ENCODE assay signal across 8 cellular contexts in the genomic region with DNA sequence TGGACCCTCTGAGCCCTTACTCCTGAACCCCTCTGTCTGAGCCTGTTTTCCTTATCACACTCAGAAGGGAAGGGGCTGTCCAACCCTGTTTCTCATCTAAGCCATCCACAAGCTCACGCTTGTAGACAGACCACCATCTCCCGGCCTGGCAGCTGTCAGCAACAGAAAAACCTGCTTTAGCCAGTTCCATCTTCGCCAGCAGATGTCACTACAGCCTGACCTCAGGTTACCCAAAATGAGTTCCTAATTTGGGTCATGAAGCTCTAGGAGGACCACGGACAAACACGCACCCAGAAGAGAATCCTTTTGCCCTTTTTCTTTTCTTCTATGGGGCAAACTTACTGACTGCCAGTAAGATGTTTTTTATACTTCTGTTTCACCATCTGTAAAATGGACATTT.
DNase-seq lines count a peak whose midpoint lies in the region; ATAC-seq and TF ChIP-seq lines count a peak whose summit lies in the region.

No MANE protein-coding gene starts in this region.

- H3K9me2 ChIP-seq in GM23248 (ENCODE audit: insufficient read depth) = no peaks in the 10 kb centered on the region

- no peaks in the 10 kb centered on the region for H3F3A ChIP-seq in GM23248 (ENCODE audit: insufficient read depth)

- H3K27ac ChIP-seq in GM23248 (no peak overlapping the region), left ventricle myocardium inferior (replicated peaks) (no peak overlapping the region)

- TF ChIP-seq CTCF in BE2C (IDR thresholded peaks at IDR 0.05; ENCODE audit: low read depth, low read length) (peak; percentile 59), left ventricle myocardium inferior (IDR thresholded peaks at IDR 0.05; ENCODE audit: borderline replicate concordance) (peak; percentile 63)

- no peaks in the 10 kb centered on the region for H3K9me3 ChIP-seq in BE2C
- H3K9me3 ChIP-seq in GM23248 (ENCODE audit: low read depth) = no peaks in the 10 kb centered on the region
- no peaks in the 10 kb centered on the region for H3K9me3 ChIP-seq in left ventricle myocardium inferior (replicated peaks)

- WGBS in GM23248 (ENCODE audit: low coverage in 1 of 2, low lambda C conversion rate in 2 of 2, missing lambda C conversion rate in 2 of 2), 2 experiments = 34 to 39% methylated on average over 4 to 5 of the region's 5 CpGs

- H3K4me1 ChIP-seq in BE2C (peaks cover 21% of the 10 kb centered on the region), GM23248 (ENCODE audit: insufficient read depth) (peaks cover 7% of the 10 kb centered on the region), left ventricle myocardium inferior (no peaks in the 10 kb centered on the region)

- H3K4me2 ChIP-seq in GM23248 (ENCODE audit: unreplicated experiment) = no peak overlapping the region

- H2AFZ ChIP-seq in GM23248 = no peak overlapping the region

- in situ Hi-C loops in GM23248 (cut with MboI) = no loop called here

- ATAC-seq in HG02642 (IDR thresholded peaks at IDR 0.05; ENCODE audit: poor library complexity, unreplicated experiment) (no peak), GM18870 (IDR thresholded peaks at IDR 0.05; ENCODE audit: unreplicated experiment) (no peak), GM19467 (IDR thresholded peaks at IDR 0.05; ENCODE audit: unreplicated experiment) (no peak)

- H3K9ac ChIP-seq in GM23248 = no peak overlapping the region

- H3K36me3 ChIP-seq in BE2C = no peaks in the 10 kb centered on the region
- no peaks in the 10 kb centered on the region for H3K36me3 ChIP-seq in GM23248 (ENCODE audit: low read depth)
- no peaks in the 10 kb centered on the region for H3K36me3 ChIP-seq in left ventricle myocardium inferior

- H4K20me1 ChIP-seq in GM23248 (ENCODE audit: insufficient read depth) = no peaks in the 10 kb centered on the region

- peak; percentile 41 for DNase-seq in BE2C
- DNase-seq in GM23248 = peak; percentile 39
- peak; percentile 32 for DNase-seq in UCSD-AML1 (lab: John Stamatoyannopoulos, UW; ENCODE audit: unreplicated experiment)
- no peak for DNase-seq in left ventricle myocardium inferior
- DNase-seq in DMS153 treated with DMSO at 0.1 percent for 48 hours (lab: John Stamatoyannopoulos, UW; ENCODE audit: unreplicated experiment) = no peak

- H3K4me3 ChIP-seq in BE2C (ENCODE audit: low read depth, low read length) (no peak overlapping the region), GM23248 (no peak overlapping the region), left ventricle myocardium inferior (no peak overlapping the region)

- H3K27me3 ChIP-seq in BE2C (no peaks in the 10 kb centered on the region), GM23248 (replicated peaks; ENCODE audit: insufficient read depth) (no peaks in the 10 kb centered on the region), left ventricle myocardium inferior (ENCODE audit: low read depth) (no peaks in the 10 kb centered on the region)

- intact Hi-C loops in left ventricle myocardium inferior (cut with micrococcal nuclease) = no loop called here

- H3K79me2 ChIP-seq in GM23248 (ENCODE audit: insufficient read depth) = no peaks in the 10 kb centered on the region

Comparison
In these comparisons a context has a peak if more than half of its experiments do, and no peak if none do; other contexts are left out.
1. DNase-seq: peak in BE2C (single experiment), GM23248 (single experiment) and UCSD-AML1 (single experiment); none in left ventricle myocardium inferior (single experiment) and DMS153 treated with DMSO at 0.1 percent for 48 hours (single experiment).